8 cellular contexts compared by ENCODE assay signal in genomic region chr6:134891633-134892032, GRCh38.
"Had no signal": no experiment of that assay in that cellular context is flagged by ENCODE, and none has a peak within 500 bp of the region (broad histone marks: within the 10 kb centered on the region; RNA-seq: fewer than 3 reads in every experiment).

No MANE protein-coding gene starts in this region.

- FAIRE-seq: G401.6, GM12878, GM12891, GM12892, GM18507, GM19239 had no signal

- ATAC-seq: GM12878 had no signal

- DNase-seq: GDM1, GF-D8 had no signal

- H3K4me3 ChIP-seq: GM12878 had no signal
